ENCODE assay signal across 33 cellular contexts in the genomic region with DNA sequence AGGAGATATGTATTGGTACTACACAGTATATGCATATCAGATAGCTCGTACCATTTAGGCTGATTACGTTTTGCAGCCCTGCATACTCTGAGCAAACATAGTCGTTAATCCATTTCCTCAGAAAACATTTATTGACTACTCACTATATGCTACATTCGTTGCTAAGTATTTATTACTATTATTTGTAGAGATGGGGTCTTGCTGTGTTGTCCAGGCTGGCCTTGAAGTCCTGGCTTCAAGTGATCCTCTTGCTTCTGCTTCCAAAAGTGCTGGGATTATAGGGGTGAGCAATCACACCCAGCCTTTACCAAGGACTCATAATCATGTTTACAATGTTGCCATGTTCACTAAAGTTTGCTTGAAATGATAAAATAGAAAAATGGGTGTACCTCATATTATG.
"Had no signal": no experiment of that assay in that cellular context is flagged by ENCODE, and none has a peak within 500 bp of the region (broad histone marks: within the 10 kb centered on the region; RNA-seq: fewer than 3 reads in every experiment).

No MANE protein-coding gene starts in this region.

- H3K27me3 ChIP-seq: MG63 had no signal

- H3K4me3 ChIP-seq: MG63 had no signal

- H3K9me3 ChIP-seq: MG63 had no signal

- H3K36me3 ChIP-seq: MG63 had no signal

- DNase-seq: Karpas-422, Kasumi-1, MG63, MM.1S, MV-4-11, NCI-H1048, NCI-H1092, NCI-H1092 treated with DMSO at 0.1 percent for 48 hours, NCI-H1105, NCI-H1105 treated with DMSO at 0.1 percent for 48 hours, NCI-H1417 treated with DMSO at 0.1 percent for 48 hours, NCI-H1436, NCI-H1436 treated with DMSO at 0.1 percent for 48 hours, NCI-H146, NCI-H1694, NCI-H1694 treated with DMSO at 0.1 percent for 48 hours, NCI-H187, NCI-H187 treated with DMSO at 0.1 percent for 48 hours, NCI-H1930, NCI-H2029, NCI-H2029 treated with DMSO at 0.1 percent for 48 hours, NCI-H2081, NCI-H2081 treated with DMSO at 0.1 percent for 48 hours, NCI-H2107, NCI-H2171, NCI-H2171 treated with DMSO at 0.1 percent for 48 hours, NCI-H2227 treated with DMSO at 0.1 percent for 48 hours, NCI-H226, NCI-H345, NCI-H446, NCI-H446 treated with DMSO at 0.1 percent for 48 hours, NCI-H510A, NCI-H510A treated with DMSO at 0.1 percent for 48 hours had no signal
